In genomic region chr4:38102942-38103604, GRCh38 we compare ENCODE assay signal across 19 cellular contexts.
DNase-seq lines count a peak whose midpoint lies in the region; ATAC-seq, FAIRE-seq and TF ChIP-seq lines count a peak whose summit lies in the region.
"Had no signal": no experiment of that assay in that cellular context is flagged by ENCODE, and none has a peak within 500 bp of the region (broad histone marks: within the 10 kb centered on the region; RNA-seq: fewer than 3 reads in every experiment).

No MANE protein-coding gene starts in this region.

- no peaks in the 10 kb centered on the region for H3K27me3 Mint-ChIP-seq in nephron (ENCODE audit: low read depth)
- H3K27me3 Mint-ChIP-seq: CD4-positive, alpha-beta T cell; IgD-negative memory B cell had no signal

- FAIRE-seq in keratinocyte (lab: Jason Lieb, UNC), result peak; percentile 53
- FAIRE-seq: A204.1, H1, HTR-8/SVneo had no signal

- H3K4me1 ChIP-seq in keratinocyte (ENCODE audit: control insufficient read depth, extremely low read depth, insufficient read depth, low read length) (peaks cover 39% of the 10 kb centered on the region), ascending aorta (peaks cover 3 to 25% of the 10 kb centered on the region in 2 donors), uterus (peaks cover 6 to 11% of the 10 kb centered on the region in 2 donors)
- H3K4me1 ChIP-seq: BE2C had no signal

- peaks cover 44% of the 10 kb centered on the region for H3K4me1 Mint-ChIP-seq in nephron

- H3K4me3 Mint-ChIP-seq in nephron, result no peak overlapping the region
- H3K4me3 Mint-ChIP-seq: CD4-positive, alpha-beta T cell; H9; IgD-negative memory B cell had no signal

- no peaks in the 10 kb centered on the region for H3K9me1 ChIP-seq in keratinocyte (ENCODE audit: control insufficient read depth, extremely low read depth, insufficient read depth, low read length)

- no peaks in the 10 kb centered on the region for H3K27me3 ChIP-seq in keratinocyte (ENCODE audit: control insufficient read depth, extremely low read depth, insufficient read depth, low read length)
- H3K27me3 ChIP-seq in ascending aorta, result no peaks in the 10 kb centered on the region
- H3K27me3 ChIP-seq in uterus, result no peaks in the 10 kb centered on the region
- H3K27me3 ChIP-seq: BE2C had no signal

- H3K4me2 ChIP-seq in keratinocyte (ENCODE audit: control insufficient read depth, extremely low read depth, insufficient read depth, low read depth, low read length), result no peak overlapping the region

- H3K36me3 ChIP-seq in keratinocyte (ENCODE audit: control insufficient read depth in 2 of 2, extremely low read depth in 1 of 2, insufficient read depth in 2 of 2, low read length in 2 of 2) (peaks cover 0 to 3% of the 10 kb centered on the region in 2 experiments), ascending aorta (peaks cover 10 to 60% of the 10 kb centered on the region in 2 donors), uterus (no peaks in the 10 kb centered on the region)
- H3K36me3 ChIP-seq: BE2C had no signal

- intact Hi-C loops in ascending aorta (cut with DNase I), result no loop called here
- intact Hi-C loops in uterus (cut with DNase I; ENCODE audit: low total_unique reads), result no loop called here

- H3K27ac ChIP-seq in keratinocyte (ENCODE audit: control insufficient read depth, insufficient read depth, low read length) (peak overlapping the region; percentile 76), ascending aorta (no peak overlapping the region), uterus (no peak overlapping the region)

- DNase-seq in LNCaP clone FGC (ENCODE audit: low read depth) (peak; percentile 81), keratinocyte (ENCODE audit: low read depth, low spot score) (no peak), ascending aorta (ENCODE audit: low spot score in 2 of 2) (no peak), uterus (no peak)
- DNase-seq in stimulated activated CD4-positive, alpha-beta T cell treated with anti-CD3 and anti-CD28 coated beads, Interleukin-4, amount 100 ng/mL, for 1 hour, result no peak
- DNase-seq: ACHN; BE2C; C1 segment of cervical spinal cord; CD4-positive, alpha-beta T cell; DMS79 treated with DMSO at 0.1 percent for 48 hours; GF-D8; H9; KBM-7 had no signal

- dilution Hi-C loops in keratinocyte (cut with MboI; ENCODE audit: extremely low pct_ligation_motif_present, low sequenced_read_pairs), result no loop called here

- H2AFZ ChIP-seq in keratinocyte (ENCODE audit: control insufficient read depth, low read length), result no peak overlapping the region

- peak overlapping the region; percentile 49 for H3K9ac ChIP-seq in keratinocyte (ENCODE audit: control insufficient read depth, extremely low read depth, insufficient read depth, low read length)

- peaks cover 47% of the 10 kb centered on the region for H3K36me3 Mint-ChIP-seq in nephron (ENCODE audit: low read depth)

- H3K27ac Mint-ChIP-seq in nephron, result peak overlapping the region in 2 of 3 experiments; percentile 13 to 17
- H3K27ac Mint-ChIP-seq: CD4-positive, alpha-beta T cell; IgD-negative memory B cell had no signal

- H3K4me3 ChIP-seq in LNCaP clone FGC (ENCODE audit: low read depth, low read length) (no peak overlapping the region), keratinocyte (ENCODE audit: control insufficient read depth in 2 of 3, extremely low read depth in 1 of 3, insufficient read depth in 2 of 3, low read depth in 1 of 3, low read length in 3 of 3) (no peak overlapping the region), ascending aorta (no peak overlapping the region), uterus (no peak overlapping the region)

- H3K9me3 ChIP-seq in keratinocyte (ENCODE audit: control insufficient read depth, low read depth, low read length), result no peaks in the 10 kb centered on the region
- no peaks in the 10 kb centered on the region for H3K9me3 ChIP-seq in ascending aorta
- no peaks in the 10 kb centered on the region for H3K9me3 ChIP-seq in uterus
- H3K9me3 ChIP-seq: BE2C had no signal

- no peak for ATAC-seq in HG03135 (IDR thresholded peaks at IDR 0.05; ENCODE audit: unreplicated experiment)

- H3K79me2 ChIP-seq in keratinocyte (ENCODE audit: control insufficient read depth, insufficient read depth, low read length), result no peaks in the 10 kb centered on the region

- TF ChIP-seq POLR2A in uterus (IDR thresholded peaks at IDR 0.05), result no peak

- no peaks in the 10 kb centered on the region for H3K9me3 Mint-ChIP-seq in nephron
- H3K9me3 Mint-ChIP-seq: CD4-positive, alpha-beta T cell; H9; IgD-negative memory B cell had no signal

- H4K20me1 ChIP-seq in keratinocyte (ENCODE audit: control insufficient read depth, extremely low read depth, insufficient read depth, low read length), result no peaks in the 10 kb centered on the region

- TF ChIP-seq CTCF in LNCaP clone FGC (IDR thresholded peaks at IDR 0.05; ENCODE audit: control insufficient read depth, extremely low read depth, insufficient read depth) (no peak), keratinocyte (optimal IDR thresholded peaks at IDR 0.05 in 1 of 3, IDR thresholded peaks at IDR 0.05 in 1 of 3, conservative IDR thresholded peaks at IDR 0.05 in 1 of 3; ENCODE audit: extremely low read depth in 1 of 3, insufficient read depth in 2 of 3, low read length in 3 of 3) (no peak), nephron (IDR thresholded peaks at IDR 0.05; ENCODE audit: unreplicated experiment in 3 of 3) (no peak), ascending aorta (IDR thresholded peaks at IDR 0.05) (no peak), uterus (IDR thresholded peaks at IDR 0.05) (no peak)
